In genomic region chr1:43931711-43932660, GRCh38 we compare ENCODE assay signal across 27 cellular contexts. TPM values are rescaled to one million over a fixed set of nuclear protein-coding genes. Genes with fewer than 3 reads are reported as not detected.
DNase-seq lines count a peak whose midpoint lies in the region; ATAC-seq, FAIRE-seq and TF ChIP-seq lines count a peak whose summit lies in the region.
"Had no signal": no experiment of that assay in that cellular context is flagged by ENCODE, and none has a peak within 500 bp of the region (broad histone marks: within the 10 kb centered on the region; RNA-seq: fewer than 3 reads in every experiment).

No MANE protein-coding gene starts in this region.

- H3K27me3 ChIP-seq in IMR-90 (ENCODE audit: control insufficient read depth, insufficient read depth, low read length) (no peaks in the 10 kb centered on the region), H1 (replicated peaks in 1 of 4; ENCODE audit: control insufficient read depth in 3 of 4, extremely low read depth in 1 of 4, insufficient read depth in 3 of 4, low read length in 3 of 4) (peaks cover 0 to 8% (median 4%) of the 10 kb centered on the region in 4 experiments; a peak in 5 of 7 replicates)
- peaks cover 23% of the 10 kb centered on the region for H3K27me3 ChIP-seq in CD4-positive, alpha-beta memory T cell (ENCODE audit: insufficient read depth, low read length)
- H3K27me3 ChIP-seq: adrenal gland, gastrocnemius medialis, SJCRH30, thyroid gland had no signal

- no peak for TF ChIP-seq POLR2A in IMR-90 (IDR thresholded peaks at IDR 0.05; ENCODE audit: low read depth, low read length)
- TF ChIP-seq POLR2A in H1 (IDR thresholded peaks at IDR 0.05; ENCODE audit: control extremely low read depth in 1 of 2, low read depth in 2 of 2, low read length in 2 of 2): no peak

- no peak overlapping the region for H4K5ac ChIP-seq in IMR-90 (ENCODE audit: low read depth, low read length)
- no peak overlapping the region for H4K5ac ChIP-seq in H1 (ENCODE audit: insufficient read length, low read depth, low read length)

- CTCF ChIA-PET in IMR-90 (lab: Yijun Ruan, JAX) (interaction anchor here (5.6 kb wide), 1 partner anchor 165 kb away, joined by 149 read pairs; no protein-coding TSS in a partner anchor), H1 (lab: Charles Lee; ENCODE audit: partially characterized antibody) (interaction anchor here (0.7 to 18.6 kb wide), 10 partner anchors 12 to 173 kb away, joined by 3 to 618 read pairs (median 34); partner anchors contain the start of gene IPO13)
- CTCF ChIA-PET in CD4-positive, alpha-beta memory T cell (lab: Charles Lee; ENCODE audit: partially characterized antibody): interaction anchor here (1.3 to 5.4 kb wide), 5 partner anchors 8 to 402 kb away, joined by 3 to 91 read pairs (median 21); partner anchors contain the start of gene IPO13

- H3K9ac ChIP-seq in IMR-90 (ENCODE audit: low read depth, low read length) (no peak overlapping the region), H1 (replicated peaks in 1 of 4; ENCODE audit: extremely low read depth in 1 of 4, low read depth in 3 of 4, low read length in 3 of 4) (no peak overlapping the region)

- peaks cover 0 to 13% of the 10 kb centered on the region in 2 experiments; a peak in 1 of 4 replicates for H3K79me1 ChIP-seq in IMR-90 (ENCODE audit: low read depth in 1 of 2, low read length in 2 of 2)
- H3K79me1 ChIP-seq in H1 (ENCODE audit: low read depth, low read length): no peaks in the 10 kb centered on the region

- FAIRE-seq in H1 (lab: Jason Lieb, UNC): no peak
- FAIRE-seq: islet of Langerhans had no signal

- no peak overlapping the region for H4K8ac ChIP-seq in IMR-90 (ENCODE audit: low read depth in 2 of 2, low read length in 2 of 2)
- H4K8ac ChIP-seq in H1 (ENCODE audit: extremely low read depth, insufficient read depth, low read length): no peak overlapping the region

- DNase-seq in IMR-90 (no peak), RPMI7951 (ENCODE audit: low read depth) (peak; percentile 72), H1 (ENCODE audit: low read depth in 1 of 2, low spot score in 2 of 2) (no peak), GDM1 (lab: John Stamatoyannopoulos, UW) (no peak)
- no peak for DNase-seq in stimulated activated effector memory CD8-positive, alpha-beta T cell treated with anti-CD3 and anti-CD28 coated beads, Interleukin-12 subunit alpha, Interleukin-12 subunit beta, amount 100 ng/mL, for 72 hours (ENCODE audit: low spot score in 2 of 2)
- no peak for DNase-seq in CD4-positive, alpha-beta memory T cell
- DNase-seq: activated CD4-positive, alpha-beta T cell treated with anti-CD3 and anti-CD28 coated beads for 36 hours; activated naive CD4-positive, alpha-beta T cell; activated T-cell treated with anti-CD3 and anti-CD28 coated beads, Interleukin-2, amount 50 U/mL, for 4 hours; adrenal gland; gastrocnemius medialis; left ventricle myocardium superior; NCI-H1092 treated with DMSO at 0.1 percent for 48 hours; NCI-H2081 treated with DMSO at 0.1 percent for 48 hours; NCI-H446; SJCRH30; stimulated activated CD4-positive, alpha-beta T cell treated with anti-CD3 and anti-CD28 coated beads, Interleukin-15, amount 100 ng/mL, for 24 hours; T-cell; thyroid gland had no signal

- H2AK5ac ChIP-seq in IMR-90 (ENCODE audit: low read depth, low read length) (peak overlapping the region; percentile 20; the same call in 1 of the 2 replicates), H1 (ENCODE audit: low read depth, low read length) (peak overlapping the region; percentile 44)

- no peak overlapping the region for H3K56ac ChIP-seq in IMR-90 (ENCODE audit: extremely low read depth, insufficient read depth, low read length)
- H3K56ac ChIP-seq in H1 (replicated peaks; ENCODE audit: insufficient read length, low read depth, low read length): no peak overlapping the region

- H3K4ac ChIP-seq in IMR-90 (ENCODE audit: low read depth, low read length) (0 out of 2 replicates have a peak overlapping the region, but pooled peaks have one; percentile 8), H1 (replicated peaks; ENCODE audit: insufficient read length, low read depth, low read length) (no peak overlapping the region)

- no peak for TF ChIP-seq EP300 in H1 (IDR thresholded peaks at IDR 0.05; ENCODE audit: borderline replicate concordance in 1 of 2, low read depth in 2 of 2, low read length in 2 of 2)

- no peaks in the 10 kb centered on the region for H3K9me3 Mint-ChIP-seq in stimulated activated effector memory CD8-positive, alpha-beta T cell treated with anti-CD3 and anti-CD28 coated beads, Interleukin-12 subunit alpha, Interleukin-12 subunit beta, amount 100 ng/mL, for 72 hours
- no peaks in the 10 kb centered on the region for H3K9me3 Mint-ChIP-seq in CD4-positive, alpha-beta memory T cell
- H3K9me3 Mint-ChIP-seq: activated T-cell treated with anti-CD3 and anti-CD28 coated beads, Interleukin-2, amount 50 U/mL, for 4 hours; CD4-positive, CD25-positive, alpha-beta regulatory T cell; stimulated activated naive CD8-positive, alpha-beta T cell treated with anti-CD3 and anti-CD28 coated beads, Interleukin-15, Interleukin-2, amounts not matched to agents 100 ng/mL and 50 ng/mL, for 24 hours; T-cell had no signal

- H2AFZ ChIP-seq in IMR-90 (replicated peaks; ENCODE audit: low read length, poor library complexity) (no peak overlapping the region), H1 (ENCODE audit: low read length) (no peak overlapping the region)

- no peak overlapping the region for H3K4me2 ChIP-seq in IMR-90 (ENCODE audit: low read depth, low read length)
- H3K4me2 ChIP-seq in H1 (ENCODE audit: insufficient read depth in 1 of 2, low read depth in 2 of 2, low read length in 2 of 2): no peak overlapping the region; a peak in 1 of 4 replicates

- H3K23ac ChIP-seq in IMR-90 (ENCODE audit: low read depth, low read length) (no peak overlapping the region), H1 (ENCODE audit: insufficient read length) (no peak overlapping the region)

- H3K4me1 Mint-ChIP-seq in stimulated activated effector memory CD8-positive, alpha-beta T cell treated with anti-CD3 and anti-CD28 coated beads, Interleukin-12 subunit alpha, Interleukin-12 subunit beta, amount 100 ng/mL, for 72 hours: peaks cover 24% of the 10 kb centered on the region
- H3K4me1 Mint-ChIP-seq in CD4-positive, alpha-beta memory T cell: peaks cover 3 to 24% (median 4%) of the 10 kb centered on the region in 4 donors

- H3K4me1 ChIP-seq in IMR-90 (ENCODE audit: control insufficient read depth, insufficient read depth, low read length): peaks cover 10% of the 10 kb centered on the region
- peaks cover 11 to 30% (median 25%) of the 10 kb centered on the region in 4 experiments for H3K4me1 ChIP-seq in H1 (replicated peaks in 1 of 4; ENCODE audit: control insufficient read depth in 3 of 4, insufficient read depth in 4 of 4, low read length in 3 of 4)
- peaks cover 8% of the 10 kb centered on the region for H3K4me1 ChIP-seq in CD4-positive, alpha-beta memory T cell (ENCODE audit: insufficient read depth, low read length)

- peaks cover 9% of the 10 kb centered on the region for H3K36me3 Mint-ChIP-seq in stimulated activated effector memory CD8-positive, alpha-beta T cell treated with anti-CD3 and anti-CD28 coated beads, Interleukin-12 subunit alpha, Interleukin-12 subunit beta, amount 100 ng/mL, for 72 hours
- H3K36me3 Mint-ChIP-seq in CD4-positive, alpha-beta memory T cell: peaks cover 3 to 5% of the 10 kb centered on the region in 2 donors
- H3K36me3 Mint-ChIP-seq: CD4-positive, CD25-positive, alpha-beta regulatory T cell had no signal

- H2BK120ac ChIP-seq in IMR-90 (ENCODE audit: low read depth, low read length) (no peak overlapping the region; the same call in 1 of the 2 replicates), H1 (replicated peaks; ENCODE audit: low read depth, low read length) (no peak overlapping the region)

- peak overlapping the region; percentile 68; the same call in 1 of the 2 replicates for H2BK12ac ChIP-seq in H1 (ENCODE audit: low read depth, low read length)

- H3K27me3 Mint-ChIP-seq in CD4-positive, alpha-beta memory T cell: peaks cover 16 to 21% of the 10 kb centered on the region in 2 donors

- peak overlapping the region; percentile 43 for H3K27ac Mint-ChIP-seq in stimulated activated effector memory CD8-positive, alpha-beta T cell treated with anti-CD3 and anti-CD28 coated beads, Interleukin-12 subunit alpha, Interleukin-12 subunit beta, amount 100 ng/mL, for 72 hours
- peak overlapping the region in 2 of 7 donors; percentile 24 to 48 for H3K27ac Mint-ChIP-seq in CD4-positive, alpha-beta memory T cell
- H3K27ac Mint-ChIP-seq: activated CD4-positive, alpha-beta T cell treated with anti-CD3 and anti-CD28 coated beads for 36 hours; progenitor cell of endocrine pancreas; stimulated activated naive CD8-positive, alpha-beta T cell treated with anti-CD3 and anti-CD28 coated beads, Interleukin-15, Interleukin-2, amounts not matched to agents 100 ng/mL and 50 ng/mL, for 24 hours; T-cell had no signal

- peak overlapping the region; percentile 21; the same call in 1 of the 3 replicates for H2BK15ac ChIP-seq in IMR-90 (ENCODE audit: low read depth, low read length)
- peak overlapping the region; percentile 72; the same call in 1 of the 2 replicates for H2BK15ac ChIP-seq in H1 (ENCODE audit: low read length)

- no peak overlapping the region for H3K4me3 Mint-ChIP-seq in stimulated activated effector memory CD8-positive, alpha-beta T cell treated with anti-CD3 and anti-CD28 coated beads, Interleukin-12 subunit alpha, Interleukin-12 subunit beta, amount 100 ng/mL, for 72 hours
- no peak overlapping the region for H3K4me3 Mint-ChIP-seq in CD4-positive, alpha-beta memory T cell
- H3K4me3 Mint-ChIP-seq: activated CD4-positive, alpha-beta T cell treated with anti-CD3 and anti-CD28 coated beads for 36 hours; activated T-cell treated with anti-CD3 and anti-CD28 coated beads, Interleukin-2, amount 50 U/mL, for 4 hours; CD4-positive, CD25-positive, alpha-beta regulatory T cell; stimulated activated naive CD8-positive, alpha-beta T cell treated with anti-CD3 and anti-CD28 coated beads, Interleukin-15, Interleukin-2, amounts not matched to agents 100 ng/mL and 50 ng/mL, for 24 hours had no signal

- no peak overlapping the region for H3K18ac ChIP-seq in IMR-90 (ENCODE audit: low read depth, low read length)
- H3K18ac ChIP-seq in H1 (ENCODE audit: extremely low read depth, low read length): no peak overlapping the region; the same call in 1 of the 2 replicates

- H3K14ac ChIP-seq in IMR-90 (replicated peaks; ENCODE audit: low read depth, low read length) (no peak overlapping the region), H1 (ENCODE audit: insufficient read length) (no peak overlapping the region)

- H2BK20ac ChIP-seq in IMR-90 (ENCODE audit: low read depth, low read length) (no peak overlapping the region), H1 (ENCODE audit: low read length) (no peak overlapping the region)

- in situ Hi-C loops in IMR-90 (cut with MboI; ENCODE audit: low sequenced_read_pairs): loop anchor here (5.0 kb wide), 1 partner anchor 160 kb away; no protein-coding TSS in a partner anchor

- peaks cover 5% of the 10 kb centered on the region for H3K9me3 ChIP-seq in IMR-90 (ENCODE audit: control insufficient read depth, insufficient read depth, low read length)
- no peaks in the 10 kb centered on the region for H3K9me3 ChIP-seq in H1 (ENCODE audit: insufficient read depth in 2 of 2, low read depth in 1 of 2, low read length in 1 of 2)
- no peaks in the 10 kb centered on the region for H3K9me3 ChIP-seq in CD4-positive, alpha-beta memory T cell (ENCODE audit: control insufficient read depth in 1 of 2, low read length in 2 of 2)
- H3K9me3 ChIP-seq: adrenal gland, esophagus muscularis mucosa, gastrocnemius medialis, sigmoid colon, SJCRH30, thyroid gland had no signal

- ATAC-seq in IMR-90 (ENCODE audit: low read depth) (no peak), GM21737 (IDR thresholded peaks at IDR 0.05; ENCODE audit: unreplicated experiment) (no peak)
- no peak for ATAC-seq in stimulated activated effector memory CD8-positive, alpha-beta T cell treated with anti-CD3 and anti-CD28 coated beads, Interleukin-12 subunit alpha, Interleukin-12 subunit beta, amount 100 ng/mL, for 72 hours
- ATAC-seq: activated T-cell treated with anti-CD3 and anti-CD28 coated beads, Interleukin-2, amount 50 U/mL, for 4 hours; gastrocnemius medialis; left ventricle myocardium superior; T-cell had no signal

- H2AK9ac ChIP-seq in IMR-90 (replicated peaks; ENCODE audit: low read depth, low read length, poor library complexity): peak overlapping the region; percentile 4

- no peaks in the 10 kb centered on the region for H3K79me2 ChIP-seq in H1 (ENCODE audit: control insufficient read depth in 1 of 2, insufficient read depth in 2 of 2, low read length in 2 of 2)

- intact Hi-C loops in IMR-90 (cut with micrococcal nuclease): loop anchor here (5.0 kb wide), 1 partner anchor 80 kb away; no protein-coding TSS in a partner anchor
- intact Hi-C loops in CD4-positive, alpha-beta memory T cell (cut with micrococcal nuclease): loop anchor here (5.0 kb wide), 2 partner anchors 105 to 705 kb away; no protein-coding TSS in a partner anchor

- TF ChIP-seq RAD21 in IMR-90 (IDR thresholded peaks at IDR 0.05; ENCODE audit: low read length): no peak
- TF ChIP-seq RAD21 in H1 (IDR thresholded peaks at IDR 0.05 in 1 of 2, conservative IDR thresholded peaks at IDR 0.05 in 1 of 2; ENCODE audit: low read depth in 2 of 2, low read length in 2 of 2): no peak

- dilution Hi-C loops in IMR-90 (cut with HindIII; ENCODE audit: low sequenced_read_pairs, unreplicated experiment): no loop called here

- POLR2A ChIA-PET in IMR-90 (lab: Charles Lee; ENCODE audit: unreplicated experiment) (no interaction called here), H1 (lab: Charles Lee; ENCODE audit: partially characterized antibody) (interaction anchor here (1.4 to 8.0 kb wide), 4 partner anchors 19 to 167 kb away, joined by 3 to 89 read pairs (median 10); no protein-coding TSS in a partner anchor)
- POLR2A ChIA-PET in CD4-positive, alpha-beta memory T cell (lab: Charles Lee; ENCODE audit: partially characterized antibody): interaction anchor here (1.1 to 1.4 kb wide), 2 partner anchors 15 to 98 kb away, joined by 3 read pairs; partner anchors contain the start of gene IPO13

- H3K23me2 ChIP-seq in H1 (ENCODE audit: low read depth, low read length): peaks cover 11% of the 10 kb centered on the region; the same call in 1 of the 2 replicates

- H3K27ac ChIP-seq in IMR-90 (ENCODE audit: insufficient read depth, low read length): no peak overlapping the region
- H3K27ac ChIP-seq in H1 (ENCODE audit: low read depth, low read length): no peak overlapping the region
- H3K27ac ChIP-seq in CD4-positive, alpha-beta memory T cell (ENCODE audit: low read depth, low read length): no peak overlapping the region
- H3K27ac ChIP-seq: adrenal gland, cardiac muscle cell, esophagus muscularis mucosa, gastrocnemius medialis, sigmoid colon, SJCRH30, thyroid gland had no signal

- no TSS peak for BruUV-seq in IMR-90 (replicated peaks; lab: Mats Ljungman, UMichigan)

- H4K91ac ChIP-seq in IMR-90 (ENCODE audit: insufficient read depth, low read depth, low read length) (no peak overlapping the region; the same call in 1 of the 2 replicates), H1 (replicated peaks; ENCODE audit: insufficient read length, low read length) (no peak overlapping the region)

- H4K20me1 ChIP-seq in IMR-90 (ENCODE audit: insufficient read depth, low read length) (peaks cover 3% of the 10 kb centered on the region; the same call in 1 of the 2 replicates), H1 (replicated peaks in 1 of 2; ENCODE audit: control insufficient read depth in 1 of 2, insufficient read depth in 2 of 2, low read length in 2 of 2) (peaks cover 0 to 2% of the 10 kb centered on the region in 2 experiments)

- WGBS in IMR-90 (ENCODE audit: extremely low coverage in 2 of 2, insufficient read length in 1 of 2), 2 experiments: 88% methylated on average over 4 of the region's 13 CpGs; no CpG with 5 or more reads in 1 of the 2 experiments
- WGBS in H1 (ENCODE audit: extremely low coverage in 1 of 2, insufficient coverage in 1 of 2, insufficient read length in 1 of 2, insufficient replicate concordance in 2 of 2, low coverage in 1 of 2, low lambda C conversion rate in 2 of 2, missing lambda C conversion rate in 1 of 2), 2 experiments: 85% methylated on average over 13 of the region's 13 CpGs; no CpG with 5 or more reads in 1 of the 2 experiments

- TF ChIP-seq CTCF in IMR-90 (conservative IDR thresholded peaks at IDR 0.05; ENCODE audit: low read depth, low read length) (no peak), H1 (IDR thresholded peaks at IDR 0.05; ENCODE audit: control extremely low read depth in 1 of 3, insufficient read depth in 1 of 3, low read depth in 1 of 3, low read length in 3 of 3) (no peak)

- H3K36me3 ChIP-seq in IMR-90 (ENCODE audit: control insufficient read depth, insufficient read depth, low read length): peaks cover 6% of the 10 kb centered on the region; the same call in 1 of the 2 replicates
- no peaks in the 10 kb centered on the region; a peak in 1 of 8 replicates for H3K36me3 ChIP-seq in H1 (ENCODE audit: control insufficient read depth in 2 of 4, insufficient read depth in 4 of 4, low read length in 3 of 4)
- no peaks in the 10 kb centered on the region for H3K36me3 ChIP-seq in CD4-positive, alpha-beta memory T cell (ENCODE audit: insufficient read depth, low read length)
- H3K36me3 ChIP-seq: adrenal gland, cardiac muscle cell, SJCRH30, thyroid gland had no signal

- peaks cover 6% of the 10 kb centered on the region for H3K9me1 ChIP-seq in IMR-90 (ENCODE audit: insufficient read depth, low read length)

- H2BK5ac ChIP-seq in IMR-90 (ENCODE audit: low read depth, low read length, poor library complexity, severe bottlenecking) (no peak overlapping the region), H1 (ENCODE audit: low read depth, low read length) (peak overlapping the region; percentile 60; the same call in 1 of the 2 replicates)

- H3K4me3 ChIP-seq in IMR-90 (ENCODE audit: insufficient read depth, low read depth, low read length) (no peak overlapping the region), H1 (ENCODE audit: extremely low read depth in 1 of 4, insufficient read depth in 2 of 4, low read depth in 3 of 4, low read length in 4 of 4) (no peak overlapping the region)
- no peak overlapping the region for H3K4me3 ChIP-seq in CD4-positive, alpha-beta memory T cell (ENCODE audit: low read length in 2 of 2)
- H3K4me3 ChIP-seq: adrenal gland, thyroid gland had no signal

RNA-seq across cellular contexts. Expression of gene ARTN, which starts 1.6 kb away (rescaled TPM):
- total RNA-seq in IMR-90 (2012; rRNA removed): not detected in 2 replicates
- polyA plus RNA-seq in IMR-90 (2012; rRNA removed) (0.23 and 0.29 TPM in 2 replicates), H1 (2011; rRNA removed) (13.5 and 17.4 TPM in 2 replicates)
- polyA plus RNA-seq in IMR-90 (2012; cell fraction: cytosol; rRNA removed): 0.06 and 0.30 TPM in 2 replicates
- polyA plus RNA-seq in IMR-90 (2012; cell fraction: nucleus; rRNA removed; ENCODE audit: low replicate concordance): 2.3 and 5.2 TPM in 2 replicates
- 9.1 and 10.7 TPM in 2 replicates for total RNA-seq in RPMI7951 (2014; rRNA removed; shearing (Covaris generic))
- total RNA-seq in H1 (2021; fragmentation: NEBNext Ultra II Directional; extraction: Animal tissue kit (Norgen Biotek cat#: 25700)): 22.7 and 23.3 TPM in 2 replicates
- polyA plus RNA-seq in H1 (2011; cell fraction: cytosol; rRNA removed): 17.3 TPM
- polyA plus RNA-seq in H1 (2011; cell fraction: nucleus; rRNA removed): 51.9 TPM
- polyA plus RNA-seq in H1 (2012, experiment 1 of 2): 9.2 to 17.1 TPM (median 15.6 TPM) in 4 replicates
- 7.0 TPM for polyA plus RNA-seq in H1 (2012, experiment 2 of 2)
- polyA plus RNA-seq in H1 (2013, experiment 1 of 2): 19.3 TPM
- 19.6 TPM for polyA plus RNA-seq in H1 (2013, experiment 2 of 2)
- 2.1 and 5.6 TPM in 2 replicates for polyA minus RNA-seq in H1 (2011; rRNA and poly(A)+ RNA removed)
- polyA minus RNA-seq in H1 (2011; cell fraction: cytosol; rRNA and poly(A)+ RNA removed): 13.7 TPM
- 21.4 TPM for polyA minus RNA-seq in H1 (2011; cell fraction: nucleus; rRNA and poly(A)+ RNA removed)
- under 1 TPM in 1 of 2 experiments, not detected in 1; 0.41 TPM for total RNA-seq in CD4-positive, alpha-beta memory T cell
- not detected for polyA plus RNA-seq in CD4-positive, alpha-beta memory T cell
- total RNA-seq: left ventricle myocardium superior had no signal
- polyA plus RNA-seq: CD4-positive, CD25-positive, alpha-beta regulatory T cell had no signal

RNA-seq across cellular contexts. Expression of gene IPO13, which starts 14.8 kb away (rescaled TPM):
- total RNA-seq in IMR-90 (2012; rRNA removed): 14.2 and 15.2 TPM in 2 replicates
- polyA plus RNA-seq in IMR-90 (2012; rRNA removed) (18.7 and 19.0 TPM in 2 replicates), H1 (2011; rRNA removed) (27.0 and 29.4 TPM in 2 replicates)
- polyA plus RNA-seq in IMR-90 (2012; cell fraction: cytosol; rRNA removed): 17.0 and 20.8 TPM in 2 replicates
- 38.2 and 128 TPM in 2 replicates for polyA plus RNA-seq in IMR-90 (2012; cell fraction: nucleus; rRNA removed; ENCODE audit: low replicate concordance)
- 23.2 and 25.8 TPM in 2 replicates for total RNA-seq in RPMI7951 (2014; rRNA removed; shearing (Covaris generic))
- total RNA-seq in H1 (2021; fragmentation: NEBNext Ultra II Directional; extraction: Animal tissue kit (Norgen Biotek cat#: 25700)): 20.7 and 23.0 TPM in 2 replicates
- 21.9 TPM for polyA plus RNA-seq in H1 (2011; cell fraction: cytosol; rRNA removed)
- polyA plus RNA-seq in H1 (2011; cell fraction: nucleus; rRNA removed): 39.3 TPM
- 17.0 to 24.3 TPM (median 21.8 TPM) in 4 replicates for polyA plus RNA-seq in H1 (2012, experiment 1 of 2)
- 28.0 TPM for polyA plus RNA-seq in H1 (2012, experiment 2 of 2)
- 10.8 TPM for polyA plus RNA-seq in H1 (2013, experiment 1 of 2)
- polyA plus RNA-seq in H1 (2013, experiment 2 of 2): 10.3 TPM
- polyA minus RNA-seq in H1 (2011; rRNA and poly(A)+ RNA removed): 47.8 and 49.9 TPM in 2 replicates
- 19.0 TPM for polyA minus RNA-seq in H1 (2011; cell fraction: cytosol; rRNA and poly(A)+ RNA removed)
- polyA minus RNA-seq in H1 (2011; cell fraction: nucleus; rRNA and poly(A)+ RNA removed): 22.4 TPM
- total RNA-seq in CD4-positive, alpha-beta memory T cell: 10 to 100 TPM; 18.5 to 20.0 TPM
- 10 to 100 TPM in 1 of 2 donors, 1 to 10 TPM in 1; 7.5 to 16.8 TPM for polyA plus RNA-seq in CD4-positive, alpha-beta memory T cell

RNA-seq across cellular contexts. Expression of gene DPH2, which starts 37.8 kb away (rescaled TPM):
- total RNA-seq in IMR-90 (2012; rRNA removed): 18.9 and 21.0 TPM in 2 replicates
- polyA plus RNA-seq in IMR-90 (2012; rRNA removed) (32.2 and 38.0 TPM in 2 replicates), H1 (2011; rRNA removed) (92.1 and 163 TPM in 2 replicates)
- polyA plus RNA-seq in IMR-90 (2012; cell fraction: cytosol; rRNA removed): 23.4 and 39.1 TPM in 2 replicates
- 133 and 182 TPM in 2 replicates for polyA plus RNA-seq in IMR-90 (2012; cell fraction: nucleus; rRNA removed; ENCODE audit: low replicate concordance)
- total RNA-seq in RPMI7951 (2014; rRNA removed; shearing (Covaris generic)): 25.5 and 27.6 TPM in 2 replicates
- 64.9 and 65.3 TPM in 2 replicates for total RNA-seq in H1 (2021; fragmentation: NEBNext Ultra II Directional; extraction: Animal tissue kit (Norgen Biotek cat#: 25700))
- polyA plus RNA-seq in H1 (2011; cell fraction: cytosol; rRNA removed): 86.7 TPM
- polyA plus RNA-seq in H1 (2011; cell fraction: nucleus; rRNA removed): 239 TPM
- 43.5 to 63.1 TPM (median 52.3 TPM) in 4 replicates for polyA plus RNA-seq in H1 (2012, experiment 1 of 2)
- polyA plus RNA-seq in H1 (2012, experiment 2 of 2): 81.4 TPM
- polyA plus RNA-seq in H1 (2013, experiment 1 of 2): 39.0 TPM
- polyA plus RNA-seq in H1 (2013, experiment 2 of 2): 35.0 TPM
- polyA minus RNA-seq in H1 (2011; rRNA and poly(A)+ RNA removed): 74.9 and 79.0 TPM in 2 replicates
- polyA minus RNA-seq in H1 (2011; cell fraction: cytosol; rRNA and poly(A)+ RNA removed): 53.3 TPM
- polyA minus RNA-seq in H1 (2011; cell fraction: nucleus; rRNA and poly(A)+ RNA removed): 78.0 TPM
- 10 to 100 TPM; 25.5 to 28.5 TPM for total RNA-seq in CD4-positive, alpha-beta memory T cell
- polyA plus RNA-seq in CD4-positive, alpha-beta memory T cell: 10 to 100 TPM; 29.1 to 33.1 TPM

RNA-seq across cellular contexts. Expression of gene ATP6V0B, which starts 42.8 kb away (rescaled TPM):
- total RNA-seq in IMR-90 (2012; rRNA removed): 72.1 and 80.3 TPM in 2 replicates
- polyA plus RNA-seq in IMR-90 (2012; rRNA removed) (169 and 209 TPM in 2 replicates), H1 (2011; rRNA removed) (302 and 308 TPM in 2 replicates)
- polyA plus RNA-seq in IMR-90 (2012; cell fraction: cytosol; rRNA removed): 211 and 228 TPM in 2 replicates
- 173 and 195 TPM in 2 replicates for polyA plus RNA-seq in IMR-90 (2012; cell fraction: nucleus; rRNA removed; ENCODE audit: low replicate concordance)
- total RNA-seq in RPMI7951 (2014; rRNA removed; shearing (Covaris generic)): 221 and 293 TPM in 2 replicates
- 105 and 106 TPM in 2 replicates for total RNA-seq in H1 (2021; fragmentation: NEBNext Ultra II Directional; extraction: Animal tissue kit (Norgen Biotek cat#: 25700))
- 184 TPM for polyA plus RNA-seq in H1 (2011; cell fraction: cytosol; rRNA removed)
- polyA plus RNA-seq in H1 (2011; cell fraction: nucleus; rRNA removed): 229 TPM
- polyA plus RNA-seq in H1 (2012, experiment 1 of 2): 67.6 to 121 TPM (median 110 TPM) in 4 replicates
- 213 TPM for polyA plus RNA-seq in H1 (2012, experiment 2 of 2)
- polyA plus RNA-seq in H1 (2013, experiment 1 of 2): 82.5 TPM
- polyA plus RNA-seq in H1 (2013, experiment 2 of 2): 103 TPM
- 81.0 and 107 TPM in 2 replicates for polyA minus RNA-seq in H1 (2011; rRNA and poly(A)+ RNA removed)
- polyA minus RNA-seq in H1 (2011; cell fraction: cytosol; rRNA and poly(A)+ RNA removed): 56.4 TPM
- polyA minus RNA-seq in H1 (2011; cell fraction: nucleus; rRNA and poly(A)+ RNA removed): 57.2 TPM
- 10 to 100 TPM; 59.8 to 73.9 TPM for total RNA-seq in CD4-positive, alpha-beta memory T cell
- polyA plus RNA-seq in CD4-positive, alpha-beta memory T cell: 100 to 1,000 TPM; 186 to 310 TPM

RNA-seq across cellular contexts. Expression of gene B4GALT2, which starts 47.0 kb away (rescaled TPM):
- 57.2 and 60.8 TPM in 2 replicates for total RNA-seq in IMR-90 (2012; rRNA removed)
- 52.3 and 74.7 TPM in 2 replicates for polyA plus RNA-seq in IMR-90 (2012; rRNA removed)
- 67.7 and 79.7 TPM in 2 replicates for polyA plus RNA-seq in IMR-90 (2012; cell fraction: cytosol; rRNA removed)
- 31.2 and 77.9 TPM in 2 replicates for polyA plus RNA-seq in IMR-90 (2012; cell fraction: nucleus; rRNA removed; ENCODE audit: low replicate concordance)
- 69.8 and 78.1 TPM in 2 replicates for total RNA-seq in RPMI7951 (2014; rRNA removed; shearing (Covaris generic))
- 56.5 and 60.6 TPM in 2 replicates for total RNA-seq in H1 (2021; fragmentation: NEBNext Ultra II Directional; extraction: Animal tissue kit (Norgen Biotek cat#: 25700))
- polyA plus RNA-seq in H1 (2011; rRNA removed): 121 and 152 TPM in 2 replicates
- polyA plus RNA-seq in H1 (2011; cell fraction: cytosol; rRNA removed): 73.9 TPM
- polyA plus RNA-seq in H1 (2011; cell fraction: nucleus; rRNA removed): 116 TPM
- polyA plus RNA-seq in H1 (2012, experiment 1 of 2): 39.4 to 75.9 TPM (median 64.3 TPM) in 4 replicates
- 69.9 TPM for polyA plus RNA-seq in H1 (2012, experiment 2 of 2)
- polyA plus RNA-seq in H1 (2013, experiment 1 of 2): 41.5 TPM
- 41.4 TPM for polyA plus RNA-seq in H1 (2013, experiment 2 of 2)
- polyA minus RNA-seq in H1 (2011; rRNA and poly(A)+ RNA removed): 37.6 and 38.8 TPM in 2 replicates
- polyA minus RNA-seq in H1 (2011; cell fraction: cytosol; rRNA and poly(A)+ RNA removed): 44.5 TPM
- 39.0 TPM for polyA minus RNA-seq in H1 (2011; cell fraction: nucleus; rRNA and poly(A)+ RNA removed)
- total RNA-seq in CD4-positive, alpha-beta memory T cell: 1 to 10 TPM in 1 of 2 experiments, under 1 TPM in 1; 0.58 to 2.1 TPM
- 1 to 10 TPM in 1 of 2 donors, under 1 TPM in 1; 0.26 to 1.5 TPM for polyA plus RNA-seq in CD4-positive, alpha-beta memory T cell
